ENCODE assay signal across 8 cellular contexts in the genomic region with DNA sequence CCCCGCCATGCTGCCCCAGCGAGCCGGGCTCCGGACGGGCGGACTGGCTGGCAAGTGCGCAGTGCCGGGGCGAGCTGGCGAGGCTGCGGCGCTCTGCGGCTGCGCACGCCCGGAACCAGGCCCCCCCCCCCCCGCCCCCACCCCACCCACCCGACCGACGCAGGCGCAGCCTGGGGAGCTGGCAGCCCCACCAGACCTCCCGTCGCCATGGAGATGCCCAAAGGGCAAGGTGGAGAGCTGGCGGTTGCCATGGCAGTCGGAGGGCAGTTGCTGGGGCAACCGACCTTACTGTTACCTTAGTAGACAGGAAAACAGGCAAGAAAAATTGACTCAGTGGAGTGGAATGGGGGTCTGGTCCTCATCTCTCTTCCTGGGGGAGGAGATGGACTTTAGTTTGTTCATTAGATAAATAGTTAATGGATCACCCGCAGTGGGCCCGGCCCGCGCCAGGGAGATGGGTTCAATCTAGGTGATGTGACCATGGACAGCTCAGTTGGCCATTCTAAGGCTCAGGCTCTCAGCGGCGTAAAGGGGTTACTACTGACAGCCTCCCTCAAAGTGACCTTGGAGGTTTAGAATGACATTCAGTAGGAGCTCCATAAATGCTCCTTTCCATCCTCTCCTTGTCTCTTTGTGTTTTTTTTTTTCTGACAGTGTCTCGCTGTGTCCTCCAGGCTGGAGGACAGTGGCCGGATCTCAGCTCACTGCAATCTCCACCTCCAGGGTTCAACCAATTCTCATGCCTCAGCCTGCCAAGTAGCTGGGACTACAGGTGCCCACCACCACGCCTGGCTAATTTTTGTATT. TPM values are rescaled to one million over a fixed set of nuclear protein-coding genes. Genes with fewer than 3 reads are reported as not detected.
A peak's percentile ranks its signal among the peaks of the same experiment; 100 is the strongest.
DNase-seq lines count a peak whose midpoint lies in the region; ATAC-seq and TF ChIP-seq lines count a peak whose summit lies in the region.

A gene with protein sequence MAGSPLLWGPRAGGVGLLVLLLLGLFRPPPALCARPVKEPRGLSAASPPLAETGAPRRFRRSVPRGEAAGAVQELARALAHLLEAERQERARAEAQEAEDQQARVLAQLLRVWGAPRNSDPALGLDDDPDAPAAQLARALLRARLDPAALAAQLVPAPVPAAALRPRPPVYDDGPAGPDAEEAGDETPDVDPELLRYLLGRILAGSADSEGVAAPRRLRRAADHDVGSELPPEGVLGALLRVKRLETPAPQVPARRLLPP (minus strand): TSS at position 87 of the 806 bp plus-strand sequence. CDS start 78 bp downstream, at position 9.

- H4K20me1 ChIP-seq in SK-N-SH (ENCODE audit: insufficient read depth), result no peaks in the 10 kb centered on the region

- H3K27ac ChIP-seq in left ventricle myocardium inferior (replicated peaks) (no peak within 1 kb of the TSS), SK-N-SH (ENCODE audit: low read depth in 2 of 2, low read length in 1 of 2) (peak within 1 kb of the TSS in 1 of 2 experiments; percentile 48; a peak in 1 of 4 replicates), duodenal mucosa (ENCODE audit: low read depth, low read length) (no peak within 1 kb of the TSS)

- POLR2A ChIA-PET in SK-N-SH (lab: Yijun Ruan, JAX), result interaction anchor here (0.6 to 1.3 kb wide), 2 partner anchors 62 to 336 kb away, joined by 3 to 4 read pairs; a partner anchor contains a TSS

- no peak for TF ChIP-seq RAD21 in SK-N-SH (IDR thresholded peaks at IDR 0.05; ENCODE audit: low read length)

- no peaks in the 10 kb centered on the region for H3F3A ChIP-seq in SK-N-SH (replicated peaks; ENCODE audit: insufficient read depth)

- TF ChIP-seq CTCF in left ventricle myocardium inferior (IDR thresholded peaks at IDR 0.05; ENCODE audit: borderline replicate concordance), result no peak
- TF ChIP-seq CTCF in SK-N-SH (IDR thresholded peaks at IDR 0.05), result no peak

- H3K9me3 ChIP-seq in left ventricle myocardium inferior (replicated peaks) (no peaks in the 10 kb centered on the region), SK-N-SH (no peaks in the 10 kb centered on the region), duodenal mucosa (ENCODE audit: control insufficient read depth in 1 of 2, low read length in 2 of 2) (no peaks in the 10 kb centered on the region)

- H3K9ac ChIP-seq in SK-N-SH, result peak within 1 kb of the TSS; percentile 5; the same call in 1 of the 2 replicates
- H3K9ac ChIP-seq in duodenal mucosa (ENCODE audit: low read depth in 1 of 2, low read length in 2 of 2), result no peak within 1 kb of the TSS

- intact Hi-C loops in left ventricle myocardium inferior (cut with micrococcal nuclease), result no loop called here
- intact Hi-C loops in Right ventricle myocardium inferior (cut with DNase I), result no loop called here

- TF ChIP-seq EP300 in SK-N-SH (IDR thresholded peaks at IDR 0.05; ENCODE audit: borderline replicate concordance in 1 of 2, low read depth in 1 of 2, low read length in 1 of 2), result no peak

- H3K4me3 ChIP-seq in left ventricle myocardium inferior, result peak within 1 kb of the TSS; percentile 43
- H3K4me3 ChIP-seq in SK-N-SH (ENCODE audit: low read depth in 2 of 2, low read length in 1 of 2), result peak within 1 kb of the TSS; percentile 53 to 63
- peak within 1 kb of the TSS; percentile 43 to 50 for H3K4me3 ChIP-seq in duodenal mucosa (ENCODE audit: low read depth in 1 of 2, low read length in 2 of 2)

- CTCF ChIA-PET in SK-N-SH (lab: Yijun Ruan, JAX), result no interaction called here

- DNase-seq in left ventricle myocardium inferior, result no peak
- no peak for DNase-seq in Right ventricle myocardium inferior (ENCODE audit: missing footprints)
- DNase-seq in SK-N-SH, result peak; percentile 94
- DNase-seq in nucleus accumbens (lab: John Stamatoyannopoulos, UW), result peak in 47 of 56 donors; percentile 1 to 75 (median 26)
- DNase-seq in GM03348 (ENCODE audit: low spot score), result no peak
- DNase-seq in NCI-H2107 (lab: John Stamatoyannopoulos, UW), result no peak

- 0 out of 2 replicates have a peak within 1 kb of the TSS, but pooled peaks have one; percentile 59 for H2AFZ ChIP-seq in SK-N-SH (ENCODE audit: low read depth)

- peak within 1 kb of the TSS; percentile 74 for H3K4me2 ChIP-seq in SK-N-SH

- H3K36me3 ChIP-seq in left ventricle myocardium inferior (no peaks in the 10 kb centered on the region), SK-N-SH (replicated peaks in 1 of 2; ENCODE audit: control insufficient read depth in 1 of 2, insufficient read depth in 2 of 2, low read length in 1 of 2) (no peaks in the 10 kb centered on the region), duodenal mucosa (ENCODE audit: control insufficient read depth in 1 of 2, insufficient read depth in 2 of 2, low read length in 2 of 2) (no peaks in the 10 kb centered on the region)

- H3K9me2 ChIP-seq in SK-N-SH, result no peaks in the 10 kb centered on the region

- H3K27me3 ChIP-seq in left ventricle myocardium inferior (ENCODE audit: low read depth), result peaks cover 52% of the 10 kb centered on the region
- peaks cover 9% of the 10 kb centered on the region for H3K27me3 ChIP-seq in SK-N-SH (ENCODE audit: insufficient read depth)
- peaks cover 7 to 14% of the 10 kb centered on the region in 2 donors for H3K27me3 ChIP-seq in duodenal mucosa (ENCODE audit: control insufficient read depth in 1 of 2, insufficient read depth in 2 of 2, low read length in 2 of 2)

- ATAC-seq in Right ventricle myocardium inferior, result no peak
- ATAC-seq in HG03139 (IDR thresholded peaks at IDR 0.05; ENCODE audit: unreplicated experiment), result no peak

- H3K4me1 ChIP-seq in left ventricle myocardium inferior (no peaks in the 10 kb centered on the region), SK-N-SH (ENCODE audit: control insufficient read depth in 1 of 2, insufficient read depth in 2 of 2, low read depth in 1 of 2, low read length in 1 of 2) (peaks cover 0 to 3% of the 10 kb centered on the region in 2 experiments; a peak in 1 of 4 replicates), duodenal mucosa (ENCODE audit: control insufficient read depth in 1 of 2, insufficient read depth in 2 of 2, low read length in 2 of 2) (peaks cover 0 to 3% of the 10 kb centered on the region in 2 donors)

- 28% methylated on average over 13 of the region's 35 CpGs for WGBS in SK-N-SH (ENCODE audit: low lambda C conversion rate)

- no peaks in the 10 kb centered on the region for H3K79me2 ChIP-seq in SK-N-SH (ENCODE audit: insufficient read depth)

TF ChIP-seq in SK-N-SH, 30 proteins besides CTCF, POLR2A, EP300 and RAD21:
- TF ChIP-seq, protein P1, sequence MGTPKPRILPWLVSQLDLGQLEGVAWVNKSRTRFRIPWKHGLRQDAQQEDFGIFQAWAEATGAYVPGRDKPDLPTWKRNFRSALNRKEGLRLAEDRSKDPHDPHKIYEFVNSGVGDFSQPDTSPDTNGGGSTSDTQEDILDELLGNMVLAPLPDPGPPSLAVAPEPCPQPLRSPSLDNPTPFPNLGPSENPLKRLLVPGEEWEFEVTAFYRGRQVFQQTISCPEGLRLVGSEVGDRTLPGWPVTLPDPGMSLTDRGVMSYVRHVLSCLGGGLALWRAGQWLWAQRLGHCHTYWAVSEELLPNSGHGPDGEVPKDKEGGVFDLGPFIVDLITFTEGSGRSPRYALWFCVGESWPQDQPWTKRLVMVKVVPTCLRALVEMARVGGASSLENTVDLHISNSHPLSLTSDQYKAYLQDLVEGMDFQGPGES (IDR thresholded peaks at IDR 0.05; ENCODE audit: low read depth, low read length), result no peak
- TF ChIP-seq, protein P2, sequence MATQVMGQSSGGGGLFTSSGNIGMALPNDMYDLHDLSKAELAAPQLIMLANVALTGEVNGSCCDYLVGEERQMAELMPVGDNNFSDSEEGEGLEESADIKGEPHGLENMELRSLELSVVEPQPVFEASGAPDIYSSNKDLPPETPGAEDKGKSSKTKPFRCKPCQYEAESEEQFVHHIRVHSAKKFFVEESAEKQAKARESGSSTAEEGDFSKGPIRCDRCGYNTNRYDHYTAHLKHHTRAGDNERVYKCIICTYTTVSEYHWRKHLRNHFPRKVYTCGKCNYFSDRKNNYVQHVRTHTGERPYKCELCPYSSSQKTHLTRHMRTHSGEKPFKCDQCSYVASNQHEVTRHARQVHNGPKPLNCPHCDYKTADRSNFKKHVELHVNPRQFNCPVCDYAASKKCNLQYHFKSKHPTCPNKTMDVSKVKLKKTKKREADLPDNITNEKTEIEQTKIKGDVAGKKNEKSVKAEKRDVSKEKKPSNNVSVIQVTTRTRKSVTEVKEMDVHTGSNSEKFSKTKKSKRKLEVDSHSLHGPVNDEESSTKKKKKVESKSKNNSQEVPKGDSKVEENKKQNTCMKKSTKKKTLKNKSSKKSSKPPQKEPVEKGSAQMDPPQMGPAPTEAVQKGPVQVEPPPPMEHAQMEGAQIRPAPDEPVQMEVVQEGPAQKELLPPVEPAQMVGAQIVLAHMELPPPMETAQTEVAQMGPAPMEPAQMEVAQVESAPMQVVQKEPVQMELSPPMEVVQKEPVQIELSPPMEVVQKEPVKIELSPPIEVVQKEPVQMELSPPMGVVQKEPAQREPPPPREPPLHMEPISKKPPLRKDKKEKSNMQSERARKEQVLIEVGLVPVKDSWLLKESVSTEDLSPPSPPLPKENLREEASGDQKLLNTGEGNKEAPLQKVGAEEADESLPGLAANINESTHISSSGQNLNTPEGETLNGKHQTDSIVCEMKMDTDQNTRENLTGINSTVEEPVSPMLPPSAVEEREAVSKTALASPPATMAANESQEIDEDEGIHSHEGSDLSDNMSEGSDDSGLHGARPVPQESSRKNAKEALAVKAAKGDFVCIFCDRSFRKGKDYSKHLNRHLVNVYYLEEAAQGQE (IDR thresholded peaks at IDR 0.05; ENCODE audit: low read depth, low read length), result peak; percentile 71; the same call in 1 of the 2 replicates
- TF ChIP-seq SIN3A (IDR thresholded peaks at IDR 0.05; ENCODE audit: borderline replicate concordance, low read depth, low read length) (no peak), MXI1 (IDR thresholded peaks at IDR 0.05; ENCODE audit: low read depth, low read length) (peak; percentile 52; the same call in 1 of the 2 replicates), NRF1 (IDR thresholded peaks at IDR 0.05; ENCODE audit: low read depth, low read length) (peak; percentile 52)
TF ChIP-seq in SK-N-SH: peak in this region for 3.

RNA-seq across cellular contexts. Expression of the gene that starts here (rescaled TPM):
- total RNA-seq in left ventricle myocardium inferior, result not detected
- total RNA-seq in Right ventricle myocardium inferior, result not detected
- polyA plus RNA-seq in SK-N-SH (2012; rRNA removed), result 24.8 and 35.0 TPM in 2 replicates
- polyA plus RNA-seq in SK-N-SH (2012; cell fraction: cytosol; rRNA removed), result 16.4 and 27.1 TPM in 2 replicates
- polyA plus RNA-seq in SK-N-SH (2012; cell fraction: nucleus; rRNA removed), result 11.9 and 42.6 TPM in 2 replicates

Comparison
In these comparisons a context has a peak if more than half of its experiments do, and no peak if none do; other contexts are left out.
1. DNase-seq: peak in SK-N-SH (single experiment) and nucleus accumbens (47 of 56); none in left ventricle myocardium inferior (single experiment), Right ventricle myocardium inferior (single experiment), GM03348 (single experiment) and NCI-H2107 (single experiment).
2. Peak in every context shown above with its lines, with median percentiles within 50 percentile points of each other: H3K4me3 ChIP-seq.